17 cellular contexts compared by ENCODE assay signal in the genomic region with DNA sequence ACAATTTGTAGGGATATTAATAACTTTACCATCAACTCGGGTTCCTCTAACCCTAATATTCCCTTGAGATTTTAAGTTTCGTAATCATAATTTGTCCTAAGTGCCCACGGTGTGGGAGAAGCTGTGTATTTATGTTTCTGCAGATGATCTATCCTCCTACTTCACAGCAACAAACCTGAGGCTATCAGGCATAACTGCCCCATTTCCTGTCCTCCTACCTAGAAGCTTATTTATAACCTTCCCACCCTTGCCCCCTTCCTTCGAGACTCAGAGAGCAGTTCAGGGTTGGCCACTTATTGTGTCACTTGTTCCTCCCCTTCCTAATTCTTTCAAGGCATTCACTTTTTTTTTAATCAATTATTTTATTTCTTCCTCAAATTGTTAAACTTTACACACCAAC. TPM values are rescaled to one million over a fixed set of nuclear protein-coding genes. Genes with fewer than 3 reads are reported as not detected.
A peak's percentile ranks its signal among the peaks of the same experiment; 100 is the strongest.
DNase-seq lines count a peak whose midpoint lies in the region; ATAC-seq, FAIRE-seq and TF ChIP-seq lines count a peak whose summit lies in the region.
"Had no signal": no experiment of that assay in that cellular context is flagged by ENCODE, and none has a peak within 500 bp of the region (broad histone marks: within the 10 kb centered on the region; RNA-seq: fewer than 3 reads in every experiment).

No MANE protein-coding gene starts in this region.

- no peak overlapping the region for H3K4me3 ChIP-seq in OCI-LY3 (ENCODE audit: low read length)
- H3K4me3 ChIP-seq in right cardiac atrium (ENCODE audit: low read length) = no peak overlapping the region
- H3K4me3 ChIP-seq: colonic mucosa, gastrocnemius medialis had no signal

- H3K36me3 ChIP-seq in OCI-LY3 (replicated peaks; ENCODE audit: low read depth, low read length) = no peaks in the 10 kb centered on the region
- H3K36me3 ChIP-seq: colonic mucosa, gastrocnemius medialis had no signal

- H2AFZ ChIP-seq in OCI-LY3 (ENCODE audit: low read depth, low read length) = no peak overlapping the region

- no peak overlapping the region for H3K27ac ChIP-seq in OCI-LY3 (ENCODE audit: low read length)
- no peak overlapping the region for H3K27ac ChIP-seq in right cardiac atrium (ENCODE audit: low read length)
- H3K27ac ChIP-seq: colonic mucosa, gastrocnemius medialis, KMS-11 had no signal

- no peak for TF ChIP-seq POLR2A in GM12892 (IDR thresholded peaks at IDR 0.05; ENCODE audit: low read depth, low read length)

- peak; percentile 64 for ATAC-seq in HG02885 (IDR thresholded peaks at IDR 0.05; ENCODE audit: poor library complexity, unreplicated experiment)
- ATAC-seq in GM18520 (IDR thresholded peaks at IDR 0.05; ENCODE audit: unreplicated experiment) = no peak
- ATAC-seq in right cardiac atrium = no peak
- ATAC-seq: gastrocnemius medialis had no signal

- WGBS in right cardiac atrium = 52% methylated on average over 4 of the region's 4 CpGs

- H3K9ac ChIP-seq in OCI-LY3 (ENCODE audit: low read length) = no peak overlapping the region
- H3K9ac ChIP-seq: KMS-11 had no signal

- no peaks in the 10 kb centered on the region for H3K27me3 ChIP-seq in OCI-LY3 (ENCODE audit: low read depth, low read length)
- H3K27me3 ChIP-seq in right cardiac atrium (ENCODE audit: control insufficient read depth, insufficient read depth) = peaks cover 3% of the 10 kb centered on the region
- H3K27me3 ChIP-seq: colonic mucosa, gastrocnemius medialis had no signal

- FAIRE-seq in GM12892 (lab: Jason Lieb, UNC) = peak; percentile 27

- no peaks in the 10 kb centered on the region for H4K20me1 ChIP-seq in OCI-LY3 (ENCODE audit: insufficient read depth, low read length)

- no peaks in the 10 kb centered on the region for H3K9me3 ChIP-seq in OCI-LY3 (ENCODE audit: insufficient read depth, low read length)
- H3K9me3 ChIP-seq in right cardiac atrium (ENCODE audit: control insufficient read depth, low read length) = no peaks in the 10 kb centered on the region
- H3K9me3 ChIP-seq: colonic mucosa, gastrocnemius medialis had no signal

- peak overlapping the region; percentile 9; the same call in 1 of the 2 replicates for H3K4me2 ChIP-seq in OCI-LY3 (ENCODE audit: low read length)
- H3K4me2 ChIP-seq: KMS-11 had no signal

- TF ChIP-seq CTCF in GM20000 (IDR thresholded peaks at IDR 0.05; ENCODE audit: extremely low read depth, missing control alignments) (no peak), OCI-LY3 (IDR thresholded peaks at IDR 0.05; ENCODE audit: low read depth, low read length) (no peak)

- no peaks in the 10 kb centered on the region for H3K79me2 ChIP-seq in OCI-LY3 (ENCODE audit: low read length)

- intact Hi-C loops in right cardiac atrium (cut with DNase I) = no loop called here

- H3K4me1 ChIP-seq in OCI-LY3 (ENCODE audit: low read length) = peaks cover 35% of the 10 kb centered on the region
- H3K4me1 ChIP-seq in right cardiac atrium (ENCODE audit: control insufficient read depth, insufficient read depth, low read length) = peaks cover 6% of the 10 kb centered on the region
- H3K4me1 ChIP-seq: colonic mucosa had no signal

- DNase-seq in GM12892 (ENCODE audit: insufficient read length) = no peak
- peak; percentile 40 for DNase-seq in GM20000 (ENCODE audit: low spot score)
- no peak for DNase-seq in NCI-H1694 treated with DMSO at 0.1 percent for 48 hours (lab: John Stamatoyannopoulos, UW)
- no peak for DNase-seq in right cardiac atrium
- DNase-seq in NCI-H1092 (lab: John Stamatoyannopoulos, UW) = no peak
- DNase-seq: activated naive CD4-positive, alpha-beta T cell treated with anti-CD3 and anti-CD28 coated beads for 36 hours; colonic mucosa; COR-L47; gastrocnemius medialis; NCI-H226; posterior cingulate gyrus; T-helper 9 cell had no signal

RNA-seq across cellular contexts. Expression of gene LCP2, which starts 29.6 kb away (rescaled TPM):
- 35.0 TPM for polyA plus RNA-seq in GM12892 (2012; ENCODE audit: missing spikeins)
- 10 to 100 TPM in 3 of 4 donors, 1 to 10 TPM in 1; 7.2 to 10.9 (median 10.4) TPM for total RNA-seq in right cardiac atrium
- 3.0 TPM for polyA plus RNA-seq in right cardiac atrium
- polyA plus RNA-seq: AG04450 had no signal
